Comparison of ENCODE assay signal across 10 cellular contexts in the genomic region with DNA sequence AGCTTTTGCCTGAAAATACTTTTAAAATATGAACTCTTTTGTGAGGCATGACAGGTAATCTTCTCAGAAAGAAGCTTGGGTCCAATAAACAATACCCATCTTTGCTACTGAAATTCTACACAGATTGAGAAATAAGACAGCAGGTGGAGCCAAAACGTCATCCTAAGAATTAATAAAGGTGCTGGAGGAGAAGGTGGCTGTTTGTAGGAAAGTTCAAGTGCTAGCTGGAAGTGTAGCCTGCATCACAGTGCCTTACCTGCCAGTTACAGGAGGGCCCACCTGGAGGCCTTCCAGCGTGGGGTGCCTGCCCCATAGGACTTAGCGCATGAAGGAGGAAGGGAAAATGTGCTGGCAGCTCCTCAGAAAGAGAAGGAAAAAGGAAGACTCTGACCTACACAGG.
DNase-seq lines count a peak whose midpoint lies in the region; ATAC-seq and TF ChIP-seq lines count a peak whose summit lies in the region.
"Had no signal": no experiment of that assay in that cellular context is flagged by ENCODE, and none has a peak within 500 bp of the region (broad histone marks: within the 10 kb centered on the region; RNA-seq: fewer than 3 reads in every experiment).

No MANE protein-coding gene starts in this region.

- POLR2A ChIA-PET in HCT116 (lab: Charles Lee): no interaction called here

- H3K4me3 ChIP-seq in HCT116 (replicated peaks in 1 of 2; ENCODE audit: low read depth in 1 of 2, low read length in 2 of 2): no peak overlapping the region
- H3K4me3 ChIP-seq: skin epidermis, tibial nerve had no signal

- ATAC-seq in HCT116: peak; percentile 68

- TF ChIP-seq CTCF in HCT116 (IDR thresholded peaks at IDR 0.05 in 2 of 3, conservative IDR thresholded peaks at IDR 0.05 in 1 of 3; ENCODE audit: borderline replicate concordance in 1 of 3, insufficient read depth in 1 of 3, low read depth in 2 of 3, low read length in 2 of 3): peak; percentile 11 to 42 (median 38); a peak in 2 of 6 replicates

- no peaks in the 10 kb centered on the region for H3K9me2 ChIP-seq in HCT116 (ENCODE audit: insufficient read depth)

- no peak overlapping the region for H3K27ac ChIP-seq in HCT116 (ENCODE audit: low read depth, low read length)
- H3K27ac ChIP-seq: tibial nerve had no signal

- no peaks in the 10 kb centered on the region for H3K27me3 ChIP-seq in HCT116 (ENCODE audit: insufficient read depth, low read length)
- H3K27me3 ChIP-seq: tibial nerve had no signal

- peaks cover 3% of the 10 kb centered on the region for H3K79me2 ChIP-seq in HCT116 (ENCODE audit: insufficient read depth, low read length)

- H3K4me1 ChIP-seq in HCT116 (ENCODE audit: control insufficient read depth in 1 of 2, insufficient read depth in 2 of 2, low read length in 2 of 2): no peaks in the 10 kb centered on the region

- RAD21 ChIA-PET in HCT116 (lab: Charles Lee; ENCODE audit: low non-redundant PET in 1 of 2, low total read pairs in 2 of 2, uncharacterized antibody in 2 of 2, unreplicated experiment in 2 of 2): interaction anchor here in 1 of 2 experiments (0.6 kb wide), 1 partner anchor 534 kb away, joined by 3 read pairs; no protein-coding TSS in a partner anchor

- peak; percentile 71 for TF ChIP-seq RAD21 in HCT116 (IDR thresholded peaks at IDR 0.05; ENCODE audit: low read depth)

- DNase-seq in EL: peak; percentile 16
- DNase-seq in HCT116 (ENCODE audit: low read depth, low spot score): peak; percentile 23
- peak; percentile 60 for DNase-seq in SW480 (ENCODE audit: low spot score)
- DNase-seq in iPS DF 19.7 (ENCODE audit: low read depth, low spot score): peak; percentile 23
- DNase-seq in NCI-H187 (lab: John Stamatoyannopoulos, UW): no peak
- no peak for DNase-seq in GF-D8 (lab: John Stamatoyannopoulos, UW)
- no peak for DNase-seq in retina
- no peak for DNase-seq in stimulated activated CD4-positive, alpha-beta T cell treated with anti-CD3 and anti-CD28 coated beads, Interleukin-4, amount 100 ng/mL, for 4 hours

- TF ChIP-seq POLR2A in HCT116 (IDR thresholded peaks at IDR 0.05; ENCODE audit: borderline replicate concordance, extremely low read depth, insufficient read depth, insufficient read length): no peak

- H3K9me3 ChIP-seq in HCT116 (ENCODE audit: control insufficient read depth in 1 of 2, insufficient read depth in 1 of 2, low read depth in 1 of 2, low read length in 2 of 2): no peaks in the 10 kb centered on the region
- H3K9me3 ChIP-seq: tibial nerve had no signal

- no TSS peak for BruUV-seq in HCT116 (replicated peaks; lab: Mats Ljungman, UMichigan)

- peaks cover 15 to 63% of the 10 kb centered on the region in 2 experiments; a peak in 3 of 4 replicates for H3K36me3 ChIP-seq in HCT116 (ENCODE audit: control insufficient read depth in 1 of 2, insufficient read depth in 2 of 2, low read length in 2 of 2)

- no peak overlapping the region for H3K9ac ChIP-seq in HCT116 (ENCODE audit: low read length)

- H3K4me2 ChIP-seq in HCT116 (ENCODE audit: low read length): no peak overlapping the region

- intact Hi-C loops in HCT116 (cut with micrococcal nuclease): loop anchor here (2.0 to 10.0 kb wide), 4 partner anchors 258 to 476 kb away; no protein-coding TSS in a partner anchor

- H2AFZ ChIP-seq in HCT116 (ENCODE audit: low read depth, low read length, poor library complexity, severe bottlenecking): no peak overlapping the region

- H4K20me1 ChIP-seq in HCT116 (ENCODE audit: insufficient read depth): no peaks in the 10 kb centered on the region

- CTCF ChIA-PET in HCT116 (lab: Charles Lee): interaction anchor here (0.7 to 1.7 kb wide), 8 partner anchors 199 to 960 kb away, joined by 3 to 6 read pairs (median 3); no protein-coding TSS in a partner anchor

TF ChIP-seq in HCT116, 20 proteins besides CTCF, POLR2A, EP300 and RAD21:
- TF ChIP-seq, protein P1, sequence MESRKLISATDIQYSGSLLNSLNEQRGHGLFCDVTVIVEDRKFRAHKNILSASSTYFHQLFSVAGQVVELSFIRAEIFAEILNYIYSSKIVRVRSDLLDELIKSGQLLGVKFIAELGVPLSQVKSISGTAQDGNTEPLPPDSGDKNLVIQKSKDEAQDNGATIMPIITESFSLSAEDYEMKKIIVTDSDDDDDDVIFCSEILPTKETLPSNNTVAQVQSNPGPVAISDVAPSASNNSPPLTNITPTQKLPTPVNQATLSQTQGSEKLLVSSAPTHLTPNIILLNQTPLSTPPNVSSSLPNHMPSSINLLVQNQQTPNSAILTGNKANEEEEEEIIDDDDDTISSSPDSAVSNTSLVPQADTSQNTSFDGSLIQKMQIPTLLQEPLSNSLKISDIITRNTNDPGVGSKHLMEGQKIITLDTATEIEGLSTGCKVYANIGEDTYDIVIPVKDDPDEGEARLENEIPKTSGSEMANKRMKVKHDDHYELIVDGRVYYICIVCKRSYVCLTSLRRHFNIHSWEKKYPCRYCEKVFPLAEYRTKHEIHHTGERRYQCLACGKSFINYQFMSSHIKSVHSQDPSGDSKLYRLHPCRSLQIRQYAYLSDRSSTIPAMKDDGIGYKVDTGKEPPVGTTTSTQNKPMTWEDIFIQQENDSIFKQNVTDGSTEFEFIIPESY (IDR thresholded peaks at IDR 0.05; ENCODE audit: extremely low read depth, insufficient replicate concordance, low read length): no peak
- no peak for TF ChIP-seq CBX3 (IDR thresholded peaks at IDR 0.05; ENCODE audit: low read depth)
- no peak for TF ChIP-seq CEBPB (IDR thresholded peaks at IDR 0.05; ENCODE audit: low read depth)
- TF ChIP-seq TCF7L2 (IDR thresholded peaks at IDR 0.05; ENCODE audit: borderline replicate concordance, extremely low read depth, insufficient read depth, insufficient read length): no peak
- TF ChIP-seq JUND (IDR thresholded peaks at IDR 0.05): no peak
- TF ChIP-seq EZH2 (IDR thresholded peaks at IDR 0.05): no peak
- no peak for TF ChIP-seq EZH2phosphoT487 (IDR thresholded peaks at IDR 0.05; ENCODE audit: borderline replicate concordance)
- no peak for TF ChIP-seq ZFX (IDR thresholded peaks at IDR 0.05)
- TF ChIP-seq, protein P2, sequence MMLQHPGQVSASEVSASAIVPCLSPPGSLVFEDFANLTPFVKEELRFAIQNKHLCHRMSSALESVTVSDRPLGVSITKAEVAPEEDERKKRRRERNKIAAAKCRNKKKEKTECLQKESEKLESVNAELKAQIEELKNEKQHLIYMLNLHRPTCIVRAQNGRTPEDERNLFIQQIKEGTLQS (IDR thresholded peaks at IDR 0.05): no peak
- TF ChIP-seq SP1 (IDR thresholded peaks at IDR 0.05; ENCODE audit: low read depth): no peak
- TF ChIP-seq, protein P3, sequence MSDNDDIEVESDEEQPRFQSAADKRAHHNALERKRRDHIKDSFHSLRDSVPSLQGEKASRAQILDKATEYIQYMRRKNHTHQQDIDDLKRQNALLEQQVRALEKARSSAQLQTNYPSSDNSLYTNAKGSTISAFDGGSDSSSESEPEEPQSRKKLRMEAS (IDR thresholded peaks at IDR 0.05): no peak
TF ChIP-seq in HCT116: peak in this region for 0.

Comparison
In these comparisons a context has a peak if more than half of its experiments do, and no peak if none do; other contexts are left out.
1. DNase-seq: peak in EL (single experiment), HCT116 (single experiment), SW480 (single experiment) and iPS DF 19.7 (single experiment); none in NCI-H187 (0 of 2), GF-D8 (single experiment), retina (single experiment) and stimulated activated CD4-positive, alpha-beta T cell treated with anti-CD3 and anti-CD28 coated beads, Interleukin-4, amount 100 ng/mL, for 4 hours (0 of 2).